ENCODE assay signal across 8 cellular contexts in the genomic region with DNA sequence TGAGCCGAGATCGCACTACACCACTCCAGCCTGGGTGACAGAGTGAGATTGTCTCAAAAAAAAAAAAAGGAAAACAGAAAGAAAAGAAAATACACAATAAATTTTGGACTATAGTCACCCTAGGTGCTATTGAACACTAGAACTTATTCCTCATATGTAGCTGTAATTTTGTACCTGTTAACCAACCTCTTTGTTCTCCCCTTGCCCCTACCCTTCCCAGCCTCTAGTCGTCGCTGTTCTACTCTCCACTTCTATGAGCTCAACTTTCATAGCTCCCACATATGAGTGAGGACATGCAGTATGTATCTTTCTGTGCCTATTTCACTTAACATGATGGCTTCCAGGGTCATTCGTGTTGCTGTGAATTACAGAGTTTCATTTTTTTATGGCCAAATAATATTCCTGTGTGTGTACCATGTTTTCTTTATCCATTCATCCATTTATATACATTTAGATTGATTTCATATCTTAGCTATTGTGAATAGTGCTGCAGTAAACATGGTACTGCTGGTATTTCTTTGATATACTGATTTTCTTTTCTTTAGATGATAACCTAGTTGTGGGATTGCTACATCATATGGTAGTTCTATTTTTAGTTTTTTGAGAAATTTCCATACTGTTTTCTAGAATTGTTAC. TPM values are rescaled to one million over a fixed set of nuclear protein-coding genes. Genes with fewer than 3 reads are reported as not detected.
DNase-seq lines count a peak whose midpoint lies in the region; ATAC-seq and TF ChIP-seq lines count a peak whose summit lies in the region.

No MANE protein-coding gene starts in this region.

- peaks cover 11% of the 10 kb centered on the region for H3K79me1 ChIP-seq in mesenchymal stem cell (replicated peaks; ENCODE audit: low read length, poor library complexity, severe bottlenecking)

- H2BK12ac ChIP-seq in mesenchymal stem cell (ENCODE audit: low read length in 2 of 2) = no peak overlapping the region

- no peak overlapping the region for H3K4ac ChIP-seq in mesenchymal stem cell (ENCODE audit: low read depth in 1 of 2, low read length in 2 of 2)

- no peak for TF ChIP-seq POLR2A in uterus (IDR thresholded peaks at IDR 0.05)

- intact Hi-C loops in uterus (cut with DNase I; ENCODE audit: low total_unique reads) = no loop called here

- H3K9me3 ChIP-seq in mesenchymal stem cell (ENCODE audit: control insufficient read depth, low read length) (peaks cover 4% of the 10 kb centered on the region), uterus (peaks cover 0 to 3% of the 10 kb centered on the region in 2 donors)

- H3K27ac ChIP-seq in HL-60 (replicated peaks) (no peak overlapping the region), mesenchymal stem cell (ENCODE audit: low read length, poor library complexity, severe bottlenecking) (no peak overlapping the region), uterus (no peak overlapping the region)

- H3K27me3 ChIP-seq in HL-60 (ENCODE audit: insufficient read depth, poor library complexity, severe bottlenecking) = no peaks in the 10 kb centered on the region
- H3K27me3 ChIP-seq in mesenchymal stem cell (ENCODE audit: control insufficient read depth in 1 of 2, insufficient read depth in 1 of 2, low read length in 2 of 2) = no peaks in the 10 kb centered on the region
- no peaks in the 10 kb centered on the region for H3K27me3 ChIP-seq in uterus

- H3K14ac ChIP-seq in mesenchymal stem cell (ENCODE audit: low read length in 2 of 2) = no peak overlapping the region

- peak overlapping the region; percentile 10 for H3K9ac ChIP-seq in mesenchymal stem cell (ENCODE audit: low read length)

- WGBS in mesenchymal stem cell = 100% methylated on average over 1 of the region's 5 CpGs

- no peak overlapping the region for H3K4me2 ChIP-seq in mesenchymal stem cell (ENCODE audit: low read length, poor library complexity, severe bottlenecking)

- H3K18ac ChIP-seq in mesenchymal stem cell (ENCODE audit: low read depth in 1 of 2, low read length in 2 of 2) = no peak overlapping the region

- H2AK5ac ChIP-seq in mesenchymal stem cell (ENCODE audit: low read length, severe bottlenecking) = no peak overlapping the region

- peaks cover 28 to 58% of the 10 kb centered on the region in 2 experiments for H3K36me3 ChIP-seq in mesenchymal stem cell (ENCODE audit: control insufficient read depth in 1 of 2, insufficient read depth in 2 of 2, low read depth in 1 of 2, low read length in 2 of 2)
- H3K36me3 ChIP-seq in uterus = no peaks in the 10 kb centered on the region

- H2BK15ac ChIP-seq in mesenchymal stem cell (ENCODE audit: low read depth, poor library complexity, severe bottlenecking) = no peak overlapping the region

- H3K23ac ChIP-seq in mesenchymal stem cell (ENCODE audit: low read length in 2 of 2) = no peak overlapping the region

- no peak overlapping the region for H2AFZ ChIP-seq in mesenchymal stem cell (ENCODE audit: low read depth, low read length)

- H3K4me3 ChIP-seq in HL-60 (replicated peaks; ENCODE audit: insufficient read depth, low read length) = no peak overlapping the region
- H3K4me3 ChIP-seq in choroid plexus epithelial cell (ENCODE audit: low read depth, low read length) = no peak overlapping the region
- no peak overlapping the region for H3K4me3 ChIP-seq in mesenchymal stem cell (ENCODE audit: insufficient read depth in 1 of 2, low read depth in 1 of 2, low read length in 2 of 2)
- H3K4me3 ChIP-seq in uterus = no peak overlapping the region

- ATAC-seq in GM19324 (IDR thresholded peaks at IDR 0.05; ENCODE audit: low FRiP score, unreplicated experiment) = no peak

- H4K91ac ChIP-seq in mesenchymal stem cell (ENCODE audit: low read length) = no peak overlapping the region

- no peak overlapping the region for H4K8ac ChIP-seq in mesenchymal stem cell (ENCODE audit: low read length)

- H2BK5ac ChIP-seq in mesenchymal stem cell (ENCODE audit: low read depth, low read length, poor library complexity, severe bottlenecking) = no peak overlapping the region

- TF ChIP-seq CTCF in HL-60 (IDR thresholded peaks at IDR 0.05; ENCODE audit: insufficient read depth, low read length) = peak; percentile 94
- peak; percentile 95 for TF ChIP-seq CTCF in choroid plexus epithelial cell (conservative IDR thresholded peaks at IDR 0.05; ENCODE audit: low read depth, low read length)
- peak; percentile 50 to 69 (median 62) for TF ChIP-seq CTCF in uterus (IDR thresholded peaks at IDR 0.05)

- DNase-seq in DMS53 treated with DMSO at 0.1 percent for 48 hours (lab: John Stamatoyannopoulos, UW; ENCODE audit: unreplicated experiment) (peak; percentile 26), HL-60 (ENCODE audit: low read depth in 1 of 2, low spot score in 1 of 2) (peak; percentile 27 to 47), RPMI7951 (ENCODE audit: low read depth) (peak; percentile 43), choroid plexus epithelial cell (ENCODE audit: low read depth) (peak; percentile 83), mesenchymal stem cell (peak; percentile 58), uterus (no peak), ureter (ENCODE audit: low spot score) (no peak)

- H3K4me1 ChIP-seq in mesenchymal stem cell (ENCODE audit: control insufficient read depth, insufficient read depth, low read depth, low read length) (no peaks in the 10 kb centered on the region), uterus (no peaks in the 10 kb centered on the region)

- no peak overlapping the region for H2BK120ac ChIP-seq in mesenchymal stem cell (ENCODE audit: low read depth, low read length)

RNA-seq across cellular contexts. Expression of a gene that starts 28.3 kb away (rescaled TPM):
- total RNA-seq in RPMI7951 (2014; rRNA removed; shearing (Covaris generic)) = 19.6 and 29.9 TPM in 2 replicates
- polyA plus RNA-seq in mesenchymal stem cell (2013, experiment 1 of 2) = 60.5 TPM
- polyA plus RNA-seq in mesenchymal stem cell (2013, experiment 2 of 2) = 56.6 TPM
- total RNA-seq in uterus = 100 to 1,000 TPM in 2 of 4 donors, 10 to 100 TPM in 2; 34.8 to 110 (median 88.2) TPM
- 76.4 TPM for total RNA-seq in ureter

Comparison
In these comparisons a context has a peak if more than half of its experiments do, and no peak if none do; other contexts are left out.
1. DNase-seq: peak in DMS53 treated with DMSO at 0.1 percent for 48 hours (single experiment), HL-60 (2 of 2), RPMI7951 (single experiment), choroid plexus epithelial cell (single experiment) and mesenchymal stem cell (single experiment); none in uterus (0 of 2) and ureter (single experiment).
2. Peak in every context shown above with its lines, with median percentiles within 50 percentile points of each other: CTCF ChIP-seq.